7 cellular contexts compared by ENCODE assay signal in genomic region chr22:22422629-22423112, GRCh38.
DNase-seq lines count a peak whose midpoint lies in the region; TF ChIP-seq lines count a peak whose summit lies in the region.

No MANE protein-coding gene starts in this region.

- peak; percentile 84 for TF ChIP-seq CTCF in GM12874 (IDR thresholded peaks at IDR 0.05; ENCODE audit: insufficient read depth, low read depth, low read length)
- TF ChIP-seq CTCF in astrocyte of the cerebellum (IDR thresholded peaks at IDR 0.05; ENCODE audit: low read depth, low read length, missing control alignments), result peak; percentile 92

- no peaks in the 10 kb centered on the region for H3K9me3 ChIP-seq in HAP-1

- in situ Hi-C loops in HAP-1 (cut with MboI; ENCODE audit: low sequenced_read_pairs) (no loop called here), astrocyte of the cerebellum (cut with HindIII; ENCODE audit: low sequenced_read_pairs) (no loop called here)

- H3K4me3 ChIP-seq in HAP-1 (no peak overlapping the region), astrocyte of the cerebellum (ENCODE audit: low read depth, low read length) (no peak overlapping the region)

- H3K4me1 ChIP-seq in HAP-1, result no peaks in the 10 kb centered on the region

- H3K27me3 ChIP-seq in HAP-1 (ENCODE audit: low read depth), result peaks cover 17% of the 10 kb centered on the region

- peak; percentile 47 to 86 for DNase-seq in HAP-1 (ENCODE audit: low spot score in 2 of 2)
- peak; percentile 30 for DNase-seq in M059J (ENCODE audit: low read depth)
- peak; percentile 17 to 48 (median 31) for DNase-seq in T-helper 1 cell
- DNase-seq in astrocyte of the cerebellum (ENCODE audit: low read depth), result peak; percentile 29
- peak; percentile 68 for DNase-seq in iPS-NIHi11 (ENCODE audit: low spot score)
- DNase-seq in stimulated activated CD4-positive, alpha-beta T cell treated with anti-CD3 and anti-CD28 coated beads, Interleukin-2, amount 100 ng/mL, for 48 hours, result peak; percentile 70

- no peaks in the 10 kb centered on the region for H3K36me3 ChIP-seq in HAP-1 (replicated peaks)
